In the genomic region with DNA sequence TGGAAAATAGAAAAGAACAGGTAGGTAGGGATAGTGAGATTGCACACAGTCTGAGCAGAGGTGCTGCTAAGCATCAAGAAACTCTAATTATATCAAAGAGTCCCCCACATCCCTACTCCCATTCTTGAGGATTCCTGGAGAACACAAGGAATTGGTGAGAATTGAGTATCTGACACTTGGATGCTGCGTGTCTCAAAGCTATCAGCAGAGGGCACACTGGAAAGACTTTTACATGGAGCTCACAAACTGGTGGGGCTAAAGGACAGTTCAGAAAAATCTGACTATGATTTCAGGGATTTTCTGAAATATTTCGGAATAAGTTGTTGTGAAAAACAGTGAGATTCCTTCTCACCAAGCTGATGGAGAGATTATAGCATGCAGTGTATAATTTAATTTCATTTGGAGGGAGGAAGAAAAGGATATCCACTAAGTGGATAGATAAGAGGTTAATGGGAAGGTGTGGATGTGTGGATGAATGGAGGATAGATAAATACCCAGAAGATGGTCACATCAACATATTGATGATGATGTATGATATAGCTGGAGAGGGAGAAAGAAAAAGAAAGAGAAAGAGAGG, we compare ENCODE assay signal across 9 cellular contexts.
DNase-seq lines count a peak whose midpoint lies in the region; ATAC-seq and TF ChIP-seq lines count a peak whose summit lies in the region.
"Had no signal": no experiment of that assay in that cellular context is flagged by ENCODE, and none has a peak within 500 bp of the region (broad histone marks: within the 10 kb centered on the region; RNA-seq: fewer than 3 reads in every experiment).

No MANE protein-coding gene starts in this region.

- no peak overlapping the region for H3K4ac ChIP-seq in H9 (ENCODE audit: low read depth, low read length)

- no CpG with 5 or more reads among the region's 2 CpGs for WGBS in H9 (ENCODE audit: extremely low coverage, insufficient read length, low lambda C conversion rate)
- WGBS in SK-N-SH (ENCODE audit: low lambda C conversion rate): 8% methylated on average over 2 of the region's 2 CpGs
- WGBS in heart right ventricle, 2 donors: 26 to 28% methylated on average over 2 of the region's 2 CpGs

- H3K79me2 ChIP-seq in H9 (ENCODE audit: insufficient read depth, low read length): no peaks in the 10 kb centered on the region
- H3K79me2 ChIP-seq in SK-N-SH (ENCODE audit: insufficient read depth): no peaks in the 10 kb centered on the region

- no peak overlapping the region for H3K4me3 Mint-ChIP-seq in H9

- no peak overlapping the region for H3T11ph ChIP-seq in H9 (ENCODE audit: low read length)

- no peak overlapping the region for H3K27ac ChIP-seq in H9 (ENCODE audit: insufficient read length, low read depth, low read length)
- H3K27ac ChIP-seq in SK-N-SH (ENCODE audit: low read depth in 2 of 2, low read length in 1 of 2): no peak overlapping the region
- no peak overlapping the region for H3K27ac ChIP-seq in left lung
- H3K27ac ChIP-seq in heart right ventricle: no peak overlapping the region

- H3K9me2 ChIP-seq in SK-N-SH: no peaks in the 10 kb centered on the region

- peaks cover 3 to 8% (median 8%) of the 10 kb centered on the region in 3 experiments; a peak in 5 of 7 replicates for H3K36me3 Mint-ChIP-seq in H9 (ENCODE audit: insufficient read depth in 1 of 3, low read depth in 3 of 3)

- H2AK5ac ChIP-seq in H9 (ENCODE audit: insufficient read length, low read length): no peak overlapping the region

- H4K20me1 ChIP-seq in H9 (ENCODE audit: control insufficient read depth, insufficient read depth, insufficient read length) (no peaks in the 10 kb centered on the region), SK-N-SH (ENCODE audit: insufficient read depth) (no peaks in the 10 kb centered on the region)

- no peak overlapping the region for H3K14ac ChIP-seq in H9 (ENCODE audit: insufficient read depth, low read length)

- H3K23ac ChIP-seq in H9 (ENCODE audit: insufficient read length, low read depth, low read length): no peak overlapping the region

- TF ChIP-seq RAD21 in SK-N-SH (IDR thresholded peaks at IDR 0.05; ENCODE audit: low read length): peak; percentile 65

- ATAC-seq in left lobe of liver: peak; percentile 41
- no peak for ATAC-seq in left lung
- no peak for ATAC-seq in HG02763 (IDR thresholded peaks at IDR 0.05; ENCODE audit: unreplicated experiment)
- ATAC-seq in HG02840 (IDR thresholded peaks at IDR 0.05; ENCODE audit: low FRiP score, unreplicated experiment): no peak
- ATAC-seq in heart right ventricle: no peak

- H3K27ac Mint-ChIP-seq in H9: no peak overlapping the region

- no peak overlapping the region for H3K56ac ChIP-seq in H9 (ENCODE audit: insufficient read length, low read depth, low read length)

- no peaks in the 10 kb centered on the region for H3K9me3 ChIP-seq in H9 (ENCODE audit: control insufficient read depth, low read depth, low read length)
- no peaks in the 10 kb centered on the region for H3K9me3 ChIP-seq in SK-N-SH
- peaks cover 0 to 4% of the 10 kb centered on the region in 2 donors for H3K9me3 ChIP-seq in left lung
- H3K9me3 ChIP-seq in heart right ventricle: peaks cover 0 to 15% (median 0%) of the 10 kb centered on the region in 11 donors

- no peak overlapping the region for H2BK120ac ChIP-seq in H9 (ENCODE audit: low read depth, low read length, poor library complexity, severe bottlenecking)

- no peak overlapping the region for H4K5ac ChIP-seq in H9 (ENCODE audit: insufficient read length, low read depth, low read length)

- H2AFZ ChIP-seq in H9 (ENCODE audit: low read length): no peak overlapping the region
- no peak overlapping the region for H2AFZ ChIP-seq in SK-N-SH (ENCODE audit: low read depth)

- DNase-seq in Caki2 (ENCODE audit: low read depth) (peak; percentile 12), H9 (no peak), SK-N-SH (peak; percentile 24), left lobe of liver (ENCODE audit: low spot score) (no peak), left lung (no peak), heart right ventricle (no peak)
- DNase-seq: activated CD4-positive, alpha-beta T cell treated with anti-CD3 and anti-CD28 coated beads, Interleukin-2, amount 50 U/mL, for 1 hour had no signal

- H3K4me1 ChIP-seq in H9 (ENCODE audit: insufficient read depth, low read length) (no peaks in the 10 kb centered on the region; the same call in 1 of the 2 replicates), SK-N-SH (ENCODE audit: control insufficient read depth in 1 of 2, insufficient read depth in 2 of 2, low read depth in 1 of 2, low read length in 1 of 2) (no peaks in the 10 kb centered on the region), left lung (no peaks in the 10 kb centered on the region), heart right ventricle (no peaks in the 10 kb centered on the region)

- no peak overlapping the region for H3K4me2 ChIP-seq in H9 (ENCODE audit: insufficient read depth, insufficient read length, low read length)
- no peak overlapping the region for H3K4me2 ChIP-seq in SK-N-SH

- no peak overlapping the region for H4K91ac ChIP-seq in H9 (ENCODE audit: insufficient read length, low read depth, low read length)

- POLR2A ChIA-PET in SK-N-SH (lab: Yijun Ruan, JAX): no interaction called here

- no peaks in the 10 kb centered on the region for H3K79me1 ChIP-seq in H9 (ENCODE audit: insufficient read depth, low read depth, low read length, poor library complexity, severe bottlenecking)

- H3K18ac ChIP-seq in H9 (ENCODE audit: insufficient read length, low read depth, low read length): no peak overlapping the region

- in situ Hi-C loops in Caki2 (cut with HindIII; ENCODE audit: low pct_unique_long_range_greater_than_20kb, low sequenced_read_pairs): no loop called here

- H3F3A ChIP-seq in SK-N-SH (replicated peaks; ENCODE audit: insufficient read depth): no peaks in the 10 kb centered on the region

- TF ChIP-seq EP300 in SK-N-SH (IDR thresholded peaks at IDR 0.05; ENCODE audit: borderline replicate concordance in 1 of 2, low read depth in 1 of 2, low read length in 1 of 2): no peak

- H2BK20ac ChIP-seq in H9 (ENCODE audit: low read depth, low read length, poor library complexity, severe bottlenecking): no peak overlapping the region

- intact Hi-C loops in left lung (cut with DNase I) (no loop called here), heart right ventricle (cut with DNase I) (no loop called here)

- H3K9me3 Mint-ChIP-seq in H9: peaks cover 11% of the 10 kb centered on the region in 2 experiments; a peak in 3 of 5 replicates

- H3K36me3 ChIP-seq in SK-N-SH (replicated peaks in 1 of 2; ENCODE audit: control insufficient read depth in 1 of 2, insufficient read depth in 2 of 2, low read length in 1 of 2): no peaks in the 10 kb centered on the region
- H3K36me3 ChIP-seq in left lung: no peaks in the 10 kb centered on the region
- no peaks in the 10 kb centered on the region for H3K36me3 ChIP-seq in heart right ventricle

- no peak overlapping the region for H4K8ac ChIP-seq in H9 (replicated peaks; ENCODE audit: insufficient read length, low read depth, low read length)

- H3K4me3 ChIP-seq in SK-N-SH (ENCODE audit: low read depth in 2 of 2, low read length in 1 of 2) (no peak overlapping the region), left lung (no peak overlapping the region), heart right ventricle (no peak overlapping the region)

- no peak overlapping the region for H2BK12ac ChIP-seq in H9 (ENCODE audit: insufficient read length, low read depth, low read length)

- CTCF ChIA-PET in SK-N-SH (lab: Yijun Ruan, JAX): interaction anchor here (0.6 to 1.5 kb wide), 12 partner anchors 9 to 343 kb away, joined by 3 to 22 read pairs (median 3); no protein-coding TSS in a partner anchor

- no peaks in the 10 kb centered on the region; the same call in 1 of the 2 replicates for H3K27me3 Mint-ChIP-seq in H9 (ENCODE audit: low read depth)

- no peaks in the 10 kb centered on the region for H3K23me2 ChIP-seq in H9 (ENCODE audit: insufficient read length, low read depth, low read length, poor library complexity, severe bottlenecking)

- no peaks in the 10 kb centered on the region for H3K27me3 ChIP-seq in H9 (ENCODE audit: insufficient read depth, low read length)
- H3K27me3 ChIP-seq in SK-N-SH (ENCODE audit: insufficient read depth): no peaks in the 10 kb centered on the region
- H3K27me3 ChIP-seq in left lung: no peaks in the 10 kb centered on the region
- no peaks in the 10 kb centered on the region for H3K27me3 ChIP-seq in heart right ventricle

- peak; percentile 70 for TF ChIP-seq CTCF in H9 (conservative IDR thresholded peaks at IDR 0.05)
- peak; percentile 60 for TF ChIP-seq CTCF in SK-N-SH (IDR thresholded peaks at IDR 0.05)
- TF ChIP-seq CTCF in left lung (IDR thresholded peaks at IDR 0.05): no peak
- TF ChIP-seq CTCF in heart right ventricle (IDR thresholded peaks at IDR 0.05): peak in 2 of 9 donors; percentile 5 to 11

- no peak overlapping the region for H3K9ac ChIP-seq in H9 (ENCODE audit: extremely low read depth, insufficient read length, low read length)
- H3K9ac ChIP-seq in SK-N-SH: no peak overlapping the region

- no peak overlapping the region for H2BK15ac ChIP-seq in H9 (ENCODE audit: low read depth, low read length)

- peaks cover 2 to 6% of the 10 kb centered on the region in 2 experiments; a peak in 1 of 4 replicates for H3K4me1 Mint-ChIP-seq in H9

- no peak overlapping the region for H2BK5ac ChIP-seq in H9 (ENCODE audit: insufficient read length, low read length)

TF ChIP-seq in SK-N-SH, 30 proteins besides CTCF, POLR2A, EP300 and RAD21:
- no peak for TF ChIP-seq FOSL2 (IDR thresholded peaks at IDR 0.05; ENCODE audit: borderline replicate concordance, low read depth)
- peak; percentile 59 for TF ChIP-seq SMC3 (IDR thresholded peaks at IDR 0.05; ENCODE audit: low read depth, low read length)
- TF ChIP-seq TAF1 (IDR thresholded peaks at IDR 0.05; ENCODE audit: borderline replicate concordance, low read depth, low read length): no peak

Comparison
In these comparisons a context has a peak if more than half of its experiments do, and no peak if none do; other contexts are left out.
1. DNase-seq: peak in Caki2 (single experiment) and SK-N-SH (single experiment); none in H9 (single experiment), left lobe of liver (single experiment), left lung (0 of 2) and heart right ventricle (0 of 2).
2. CTCF ChIP-seq: peak in H9 (single experiment) and SK-N-SH (single experiment); none in left lung (0 of 2).